Comparison of ENCODE assay signal across 9 cellular contexts in the genomic region with DNA sequence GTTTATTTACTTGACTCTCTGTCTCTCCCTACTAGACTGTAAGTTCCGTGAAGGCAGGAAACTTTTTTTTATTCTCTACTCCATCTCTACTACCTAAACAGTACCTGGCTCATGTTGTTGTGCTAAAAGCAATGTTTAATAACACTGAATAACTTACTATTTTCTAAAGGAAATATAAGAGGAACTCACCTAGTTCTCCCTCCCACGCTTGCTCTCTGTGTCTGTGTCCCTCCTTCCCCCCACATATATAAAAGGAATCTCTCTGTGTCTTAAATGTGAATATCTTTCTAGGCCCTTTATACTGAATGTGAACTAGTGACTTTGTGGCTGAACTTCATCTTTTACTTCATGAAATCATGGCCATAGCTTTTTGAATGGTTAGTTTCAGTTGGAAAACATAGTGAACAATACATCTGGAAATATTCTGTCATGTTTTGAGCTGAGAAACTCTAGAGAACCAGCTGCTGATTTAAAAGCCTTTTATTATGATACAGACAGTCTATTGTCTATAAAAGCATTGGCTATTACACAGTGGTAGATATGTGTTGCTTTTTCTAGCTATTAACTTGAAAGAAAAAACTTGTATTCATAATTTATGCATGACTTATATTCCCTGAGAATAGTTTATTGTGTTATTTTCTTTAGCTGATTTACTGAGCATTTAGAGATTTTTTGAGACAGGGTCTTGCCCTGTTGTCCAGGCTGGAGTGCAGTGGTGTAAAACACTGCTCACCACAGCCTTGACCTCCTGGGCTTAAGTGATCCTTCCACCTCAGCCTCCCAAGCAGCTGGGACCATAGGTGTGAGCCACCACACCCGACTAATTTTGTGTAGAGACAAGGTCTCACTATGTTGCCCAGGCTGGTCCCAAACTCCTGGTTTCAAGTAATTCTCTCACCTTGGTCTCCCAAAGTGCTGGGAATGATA. TPM values are rescaled to one million over a fixed set of nuclear protein-coding genes. Genes with fewer than 3 reads are reported as not detected.
DNase-seq lines count a peak whose midpoint lies in the region; ATAC-seq, FAIRE-seq and TF ChIP-seq lines count a peak whose summit lies in the region.
"Had no signal": no experiment of that assay in that cellular context is flagged by ENCODE, and none has a peak within 500 bp of the region (broad histone marks: within the 10 kb centered on the region; RNA-seq: fewer than 3 reads in every experiment).

No MANE protein-coding gene starts in this region.

- no TSS peak for BruUV-seq in Caco-2 (replicated peaks; lab: Mats Ljungman, UMichigan)

- H3K9ac ChIP-seq in adipocyte (ENCODE audit: low read length) = peak overlapping the region; percentile 90

- TF ChIP-seq EP300 in suprapubic skin (IDR thresholded peaks at IDR 0.05) = no peak

- peaks cover 18% of the 10 kb centered on the region for H3K36me3 Mint-ChIP-seq in mesothelial cell of epicardium
- H3K36me3 Mint-ChIP-seq in Caco-2 (ENCODE audit: insufficient read depth, unreplicated experiment) = peaks cover 36% of the 10 kb centered on the region

- H3K27me3 Mint-ChIP-seq in mesothelial cell of epicardium (ENCODE audit: low read depth) (no peaks in the 10 kb centered on the region), Caco-2 (ENCODE audit: insufficient read depth, unreplicated experiment) (no peaks in the 10 kb centered on the region)

- H3K4me3 ChIP-seq in adipocyte (ENCODE audit: low read length) = peak overlapping the region; percentile 69
- H3K4me3 ChIP-seq in suprapubic skin = no peak overlapping the region
- H3K4me3 ChIP-seq in Caco-2 (ENCODE audit: low read depth, low read length) = no peak overlapping the region

- ATAC-seq in GM19452 (IDR thresholded peaks at IDR 0.05; ENCODE audit: unreplicated experiment) (no peak), HG03039 (IDR thresholded peaks at IDR 0.05; ENCODE audit: unreplicated experiment) (no peak)

- H3K9me3 ChIP-seq in adipocyte (ENCODE audit: control insufficient read depth, low read length) (no peaks in the 10 kb centered on the region), suprapubic skin (no peaks in the 10 kb centered on the region), Caco-2 (no peaks in the 10 kb centered on the region)

- 79% methylated on average over 3 of the region's 3 CpGs for WGBS in suprapubic skin

- CTCF ChIA-PET in Caco-2 (lab: Charles Lee) = interaction anchor here (1.1 kb wide), 1 partner anchor 11 kb away, joined by 3 read pairs; no protein-coding TSS in a partner anchor

- H3K4me1 ChIP-seq in adipocyte (ENCODE audit: control insufficient read depth, insufficient read depth, low read length) = peaks cover 47% of the 10 kb centered on the region
- H3K4me1 ChIP-seq in suprapubic skin = peaks cover 25% of the 10 kb centered on the region
- no peaks in the 10 kb centered on the region for H3K4me1 ChIP-seq in Caco-2

- DNase-seq in H54 (ENCODE audit: insufficient read length, low spot score) (no peak), adipocyte (ENCODE audit: low read depth) (no peak), mesothelial cell of epicardium (ENCODE audit: low spot score in 2 of 2, unreplicated experiment in 2 of 2) (no peak), suprapubic skin (ENCODE audit: low spot score in 2 of 2) (no peak), Caco-2 (no peak)
- DNase-seq: NCI-H1436 treated with DMSO at 0.1 percent for 48 hours; NK-92 treated with Interleukin-12 subunit alpha and Interleukin-12 subunit beta, amount 100 ng/mL, for 24 hours had no signal

- TF ChIP-seq CTCF in mesothelial cell of epicardium (IDR thresholded peaks at IDR 0.05; ENCODE audit: unreplicated experiment) = no peak
- TF ChIP-seq CTCF in suprapubic skin (IDR thresholded peaks at IDR 0.05) = no peak
- TF ChIP-seq CTCF in Caco-2 (IDR thresholded peaks at IDR 0.05; ENCODE audit: insufficient read depth in 1 of 2, low read depth in 1 of 2, low read length in 1 of 2, severe bottlenecking in 1 of 2, unreplicated experiment in 1 of 2) = no peak

- peaks cover 33% of the 10 kb centered on the region for H3K36me3 ChIP-seq in adipocyte (ENCODE audit: control insufficient read depth, insufficient read depth, low read length, severe bottlenecking)
- peaks cover 11% of the 10 kb centered on the region for H3K36me3 ChIP-seq in suprapubic skin
- H3K36me3 ChIP-seq in Caco-2 (ENCODE audit: control insufficient read depth, insufficient read depth, low read length) = no peaks in the 10 kb centered on the region; the same call in 1 of the 2 replicates

- TF ChIP-seq POLR2A in H54 (IDR thresholded peaks at IDR 0.05; ENCODE audit: low read depth, low read length) (no peak), suprapubic skin (IDR thresholded peaks at IDR 0.05) (no peak)

- POLR2A ChIA-PET in Caco-2 (lab: Charles Lee) = no interaction called here

- H3K4me1 Mint-ChIP-seq in mesothelial cell of epicardium (peaks cover 15% of the 10 kb centered on the region), Caco-2 (ENCODE audit: low read depth, unreplicated experiment) (peaks cover 6% of the 10 kb centered on the region)

- peak; percentile 61 for FAIRE-seq in H54 (lab: Jason Lieb, UNC)

- H3K4me3 Mint-ChIP-seq in mesothelial cell of epicardium = no peak overlapping the region
- H3K4me3 Mint-ChIP-seq in Caco-2 (ENCODE audit: unreplicated experiment) = no peak overlapping the region

- H3K27ac ChIP-seq in suprapubic skin = peak overlapping the region; percentile 64

- intact Hi-C loops in Caco-2 (cut with micrococcal nuclease; ENCODE audit: unreplicated experiment) = no loop called here

- H3K9me3 Mint-ChIP-seq in mesothelial cell of epicardium (no peaks in the 10 kb centered on the region), Caco-2 (ENCODE audit: unreplicated experiment) (no peaks in the 10 kb centered on the region)

- H3K27ac Mint-ChIP-seq in mesothelial cell of epicardium (peak overlapping the region; percentile 54), Caco-2 (ENCODE audit: unreplicated experiment) (no peak overlapping the region)

- no peaks in the 10 kb centered on the region for H3K27me3 ChIP-seq in adipocyte (replicated peaks; ENCODE audit: control insufficient read depth, insufficient read depth, low read length)
- no peaks in the 10 kb centered on the region for H3K27me3 ChIP-seq in suprapubic skin
- H3K27me3 ChIP-seq in Caco-2 (replicated peaks; ENCODE audit: control insufficient read depth, insufficient read depth, low read length) = no peaks in the 10 kb centered on the region

RNA-seq across cellular contexts. Expression of a gene that starts 42.5 kb away (rescaled TPM):
- 129 to 132 TPM (median 131 TPM) in 3 replicates for total RNA-seq in mesothelial cell of epicardium
- 10 to 100 TPM; 54.8 to 92.9 (median 64.7) TPM for total RNA-seq in suprapubic skin
- total RNA-seq in Caco-2 (2022) = 92.2 and 113 TPM in 2 replicates
